In genomic region chr2:84452624-84453023, GRCh38 we compare ENCODE assay signal across 29 cellular contexts.
"Had no signal": no experiment of that assay in that cellular context is flagged by ENCODE, and none has a peak within 500 bp of the region (broad histone marks: within the 10 kb centered on the region; RNA-seq: fewer than 3 reads in every experiment).

No MANE protein-coding gene starts in this region.

- ATAC-seq: naive thymus-derived CD4-positive, alpha-beta T cell; natural killer cell; psoas muscle; right cardiac atrium; sciatic nerve; stimulated activated memory B cell treated with anti-CD40 and anti-IgM and Interleukin-4, amounts not matched to agents 10 μg/mL and 1 μg/mL and 100 μg/mL, for 72 hours; stimulated activated naive CD8-positive, alpha-beta T cell treated with anti-CD3 and anti-CD28 coated beads, Interleukin-15, amount 100 ng/mL, for 72 hours; stimulated activated naive CD8-positive, alpha-beta T cell treated with anti-CD3 and anti-CD28 coated beads, Interleukin-15, Interleukin-2, amounts not matched to agents 100 U/mL and 50 U/mL, for 24 hours; upper lobe of right lung had no signal

- H2AFZ ChIP-seq: neural progenitor cell, parathyroid adenoma had no signal

- DNase-seq: naive thymus-derived CD4-positive, alpha-beta T cell; natural killer cell; occipital lobe; ovary; posterior cingulate gyrus; psoas muscle; right cardiac atrium; spleen; stimulated activated CD4-positive, alpha-beta T cell treated with anti-CD3 and anti-CD28 coated beads, Interleukin-12 subunit alpha, Interleukin-12 subunit beta, amount 100 ng/mL, for 4 hours; stimulated activated CD4-positive, alpha-beta T cell treated with anti-CD3 and anti-CD28 coated beads, Interleukin-1b, Interleukin-23, amount 100 ng/mL, for 48 hours; stimulated activated CD4-positive, alpha-beta T cell treated with anti-CD3 and anti-CD28 coated beads, Interleukin-4, amount 100 ng/mL, for 1 hour; stimulated activated CD4-positive, alpha-beta T cell treated with anti-CD3 and anti-CD28 coated beads, Interleukin-4, amount 100 ng/mL, for 4 hours; stimulated activated CD8-positive, alpha-beta memory T cell treated with anti-CD3 and anti-CD28 coated beads, Interleukin-4, amount 100 ng/mL, for 48 hours; stimulated activated naive CD4-positive, alpha-beta T cell; stimulated activated naive CD8-positive, alpha-beta T cell treated with anti-CD3 and anti-CD28 coated beads, Interleukin-15, amount 100 ng/mL, for 72 hours; stimulated activated naive CD8-positive, alpha-beta T cell treated with anti-CD3 and anti-CD28 coated beads, Interleukin-15, Interleukin-2, amounts not matched to agents 100 U/mL and 50 U/mL, for 24 hours; substantia nigra; testis; tibial artery; transverse colon; upper lobe of right lung; uterus had no signal

- H3K9ac ChIP-seq: neural progenitor cell, parathyroid adenoma had no signal

- H3K4me1 ChIP-seq: neural progenitor cell had no signal

- H3K36me3 ChIP-seq: neural progenitor cell, ovary, suprapubic skin, uterus had no signal

- H3K4me2 ChIP-seq: neural progenitor cell, smooth muscle cell had no signal

- H3K4me3 ChIP-seq: neural progenitor cell, ovary, psoas muscle, skin epidermis, smooth muscle cell, spleen, suprapubic skin, testis, tibial artery, transverse colon, upper lobe of right lung, uterus had no signal

- H3K27me3 ChIP-seq: neural progenitor cell, ovary, spleen, suprapubic skin, testis, tibial artery, transverse colon, upper lobe of right lung, uterus had no signal

- H3K9me3 ChIP-seq: ovary, psoas muscle, spleen, suprapubic skin, testis, tibial artery, transverse colon, upper lobe of right lung, uterus had no signal

- H3K27ac ChIP-seq: neural progenitor cell, ovary, parathyroid adenoma, psoas muscle, skin epidermis, spleen, suprapubic skin, testis, tibial artery, transverse colon, upper lobe of right lung, uterus had no signal
